In genomic region chr1:1332774-1333480, GRCh38 we compare ENCODE assay signal across 15 cellular contexts. TPM values are rescaled to one million over a fixed set of nuclear protein-coding genes. Genes with fewer than 3 reads are reported as not detected.
DNase-seq lines count a peak whose midpoint lies in the region; ATAC-seq, FAIRE-seq and TF ChIP-seq lines count a peak whose summit lies in the region.
"Had no signal": no experiment of that assay in that cellular context is flagged by ENCODE, and none has a peak within 500 bp of the region (broad histone marks: within the 10 kb centered on the region; RNA-seq: fewer than 3 reads in every experiment).

No MANE protein-coding gene starts in this region.

- TF ChIP-seq POLR2A in K562 (conservative IDR thresholded peaks at IDR 0.05) (peak; percentile 8; the same call in 1 of the 2 replicates), GM12891 (IDR thresholded peaks at IDR 0.05; ENCODE audit: low read depth, low read length) (no peak)

- intact Hi-C loops in K562 (cut with micrococcal nuclease) = no loop called here

- BruUV-seq in K562 (replicated peaks; lab: Mats Ljungman, UMichigan) = no TSS peak

- in situ Hi-C loops in K562 (cut with MboI) = no loop called here

- TF ChIP-seq CTCF in HEK293 (tag by site-specific recombination; IDR thresholded peaks at IDR 0.05) (no peak), K562 (IDR thresholded peaks at IDR 0.05 in 2 of 3, conservative IDR thresholded peaks at IDR 0.05 in 1 of 3; ENCODE audit: insufficient read depth in 2 of 3, low read depth in 1 of 3, low read length in 3 of 3) (no peak), lung (IDR thresholded peaks at IDR 0.05; ENCODE audit: control extremely low read depth, extremely low read depth) (no peak)

- peaks cover 7% of the 10 kb centered on the region for H3K9me1 ChIP-seq in K562 (ENCODE audit: control insufficient read depth, insufficient read depth, low read length)

- H3K4me3 ChIP-seq in HEK293 (ENCODE audit: low read depth, low read length) (no peak overlapping the region), K562 (no peak overlapping the region), lung (no peak overlapping the region)

- DNase-seq in K562 (ENCODE audit: extremely low read depth in 1 of 4, low spot score in 3 of 4) = no peak
- DNase-seq in lung (ENCODE audit: low spot score) = no peak
- no peak for DNase-seq in GM12891 (ENCODE audit: insufficient read length, low spot score)
- DNase-seq in cortex of kidney (lab: John Stamatoyannopoulos, UW) = no peak
- DNase-seq: activated CD8-positive, alpha-beta memory T cell treated with anti-CD3 and anti-CD28 coated beads for 24 hours; AML-193; amniotic stem cell; head of caudate nucleus; naive thymus-derived CD4-positive, alpha-beta T cell; NCI-H1092 treated with DMSO at 0.1 percent for 48 hours; NCI-H345; OCI-M1 had no signal

- H3K4me1 ChIP-seq in HEK293 (ENCODE audit: control insufficient read depth, insufficient read depth, low read length) = no peaks in the 10 kb centered on the region
- H3K4me1 ChIP-seq in K562 (replicated peaks in 1 of 2; ENCODE audit: control insufficient read depth in 2 of 2, insufficient read depth in 2 of 2, low read length in 2 of 2) = peaks cover 0 to 96% of the 10 kb centered on the region in 2 experiments; a peak in 2 of 5 replicates
- peaks cover 0 to 2% of the 10 kb centered on the region in 2 donors for H3K4me1 ChIP-seq in lung (ENCODE audit: control insufficient read depth in 2 of 2, insufficient read depth in 2 of 2, low read length in 2 of 2)

- CTCF ChIA-PET in HEK293 (lab: Yijun Ruan, JAX) = interaction anchor here (1.0 kb wide), 1 partner anchor 38 kb away, joined by 4 read pairs; no protein-coding TSS in a partner anchor
- CTCF ChIA-PET in K562 (lab: Yijun Ruan, JAX; ENCODE audit: low intra/inter-chr PET ratio) = no interaction called here

- H3K27ac ChIP-seq in HEK293 (ENCODE audit: extremely low read depth, low read depth, low read length) (no peak overlapping the region), K562 (ENCODE audit: extremely low read depth, low read depth, low read length) (no peak overlapping the region), lung (ENCODE audit: low read depth in 1 of 2, low read length in 1 of 2) (no peak overlapping the region)

- H3K4me2 ChIP-seq in K562 (ENCODE audit: insufficient read depth, low read length) = no peak overlapping the region

- H3K9ac ChIP-seq in K562 (ENCODE audit: insufficient read depth in 1 of 2, low read depth in 2 of 2, low read length in 2 of 2) = no peak overlapping the region

- H3K9me3 ChIP-seq in HEK293 (ENCODE audit: control insufficient read depth, insufficient read depth, low read depth, low read length) (no peaks in the 10 kb centered on the region), K562 (replicated peaks; ENCODE audit: control insufficient read depth, insufficient read depth, low read depth, low read length) (peaks cover 6% of the 10 kb centered on the region), lung (ENCODE audit: control insufficient read depth in 2 of 2, insufficient read depth in 1 of 2, low read length in 1 of 2) (peaks cover 0 to 5% of the 10 kb centered on the region in 2 donors)

- FAIRE-seq in K562 (lab: Jason Lieb, UNC) (no peak), GM12891 (lab: Jason Lieb, UNC) (no peak)
- FAIRE-seq: endothelial cell of umbilical vein had no signal

- POLR2A ChIA-PET in HEK293 (lab: Yijun Ruan, JAX) = interaction anchor here (1.5 kb wide), 1 partner anchor 15 kb away, joined by 4 read pairs; no protein-coding TSS in a partner anchor
- POLR2A ChIA-PET in K562 (lab: Yijun Ruan, JAX) = interaction anchor here (0.6 to 1.7 kb wide), 4 partner anchors 13 to 350 kb away, joined by 3 to 9 read pairs (median 4); partner anchors contain the start of gene AURKAIP1

- H3K27me3 ChIP-seq in K562 (ENCODE audit: control insufficient read depth in 2 of 2, insufficient read depth in 2 of 2, low read length in 2 of 2) = no peaks in the 10 kb centered on the region
- H3K27me3 ChIP-seq in lung (ENCODE audit: control insufficient read depth, insufficient read depth) = no peaks in the 10 kb centered on the region

- TF ChIP-seq RAD21 in K562 (CRISPR knock-in tag; conservative IDR thresholded peaks at IDR 0.05 in 1 of 2, IDR thresholded peaks at IDR 0.05 in 1 of 2) = no peak

- no peak for TF ChIP-seq EP300 in K562 (IDR thresholded peaks at IDR 0.05; ENCODE audit: low read length)

- 91% methylated on average over 37 of the region's 48 CpGs for WGBS in K562 (ENCODE audit: insufficient coverage, low coverage, missing lambda C conversion rate)
- WGBS in lung, 2 donors = 73 to 84% methylated on average over 48 of the region's 48 CpGs

- peaks cover 2% of the 10 kb centered on the region; the same call in 1 of the 3 replicates for H3K79me2 ChIP-seq in K562 (ENCODE audit: control insufficient read depth, insufficient read depth, low read length)

- H3K36me3 ChIP-seq in HEK293 (ENCODE audit: control insufficient read depth in 2 of 2, insufficient read depth in 1 of 2, low read length in 2 of 2) (peaks cover 0 to 44% of the 10 kb centered on the region in 2 experiments; a peak in 1 of 3 replicates), K562 (ENCODE audit: control insufficient read depth, insufficient read depth, low read length) (peaks cover 37% of the 10 kb centered on the region; the same call in 1 of the 3 replicates), lung (ENCODE audit: control insufficient read depth in 2 of 2, insufficient read depth in 2 of 2, low read length in 2 of 2) (peaks cover 2 to 35% of the 10 kb centered on the region in 2 donors)

- no peak overlapping the region for H2AFZ ChIP-seq in K562 (ENCODE audit: low read depth, low read length)

- peaks cover 16% of the 10 kb centered on the region; the same call in 1 of the 2 replicates for H4K20me1 ChIP-seq in K562 (replicated peaks; ENCODE audit: control insufficient read depth, insufficient read depth, low read length)

- no peak for ATAC-seq in K562
- peak; percentile 23 for ATAC-seq in lung (ENCODE audit: insufficient read depth, low FRiP score)
- ATAC-seq in GM21825 (IDR thresholded peaks at IDR 0.05; ENCODE audit: unreplicated experiment) = no peak
- ATAC-seq: naive thymus-derived CD4-positive, alpha-beta T cell had no signal

RNA-seq across cellular contexts. Expression of gene TAS1R3, which starts 1.8 kb away (rescaled TPM):
- total RNA-seq in K562 (2011; cell fraction: chromatin; rRNA removed; ENCODE audit: low replicate concordance) = 0.19 and 0.58 TPM in 2 replicates
- total RNA-seq in K562 (2011; cell fraction: nucleolus; rRNA removed) = 0.53 and 0.67 TPM in 2 replicates
- total RNA-seq in K562 (2011; cell fraction: nucleoplasm; rRNA removed) = 0.15 and 0.23 TPM in 2 replicates
- 0.12 TPM in 1 of 2 replicates, not detected in the other for total RNA-seq in K562 (2014; rRNA removed)
- not detected in 2 replicates for total RNA-seq in K562 (2014; rRNA removed; fragmentation: Illumina TruSeq; extraction: Trizol)
- 0.04 TPM in 1 of 2 replicates, not detected in the other for total RNA-seq in K562 (2015; rRNA removed; fragmentation: Illumina TruSeq; extraction: Trizol)
- 0.07 and 0.09 TPM in 2 replicates for total RNA-seq in K562 (2021)
- polyA plus RNA-seq in K562 (2011; rRNA removed) = 0.05 TPM in 1 of 2 replicates, not detected in the other
- polyA plus RNA-seq in K562 (2011; cell fraction: cytosol; rRNA removed) = 0.03 and 0.06 TPM in 2 replicates
- polyA plus RNA-seq in K562 (2011; cell fraction: nucleus; rRNA removed) = 0.25 and 0.31 TPM in 2 replicates
- 0.26 and 0.37 TPM in 2 replicates for polyA plus RNA-seq in K562 (2012)
- not detected in 2 replicates for polyA plus RNA-seq in K562 (2014; fragmentation: Illumina TruSeq; extraction: Trizol)
- polyA plus RNA-seq in K562 (2014; fragmentation: Nextera tagmentation; extraction: Ambion mirVana) = not detected
- 0.03 and 0.13 TPM in 2 replicates for polyA plus RNA-seq in K562 (2014; rRNA removed)
- not detected in 2 replicates for polyA minus RNA-seq in K562 (2011; rRNA and poly(A)+ RNA removed)
- not detected in 2 replicates for polyA minus RNA-seq in K562 (2011; cell fraction: cytosol; rRNA and poly(A)+ RNA removed)
- 0.13 and 0.22 TPM in 2 replicates for polyA minus RNA-seq in K562 (2011; cell fraction: nucleus; rRNA and poly(A)+ RNA removed)
- total RNA-seq in lung = 1 to 10 TPM in 1 of 2 donors, under 1 TPM in 1; 0.67 to 1.3 TPM
- polyA plus RNA-seq in lung = under 1 TPM; 0.13 to 0.43 TPM
- 0.50 TPM for polyA plus RNA-seq in GM12891 (2012; ENCODE audit: low read depth, missing spikeins)

RNA-seq across cellular contexts. Expression of gene CPTP, which starts 8.3 kb away (rescaled TPM):
- 3.4 and 22.1 TPM in 2 replicates for total RNA-seq in K562 (2011; cell fraction: chromatin; rRNA removed; ENCODE audit: low replicate concordance)
- total RNA-seq in K562 (2011; cell fraction: nucleolus; rRNA removed) = 31.8 and 32.0 TPM in 2 replicates
- 11.2 and 13.9 TPM in 2 replicates for total RNA-seq in K562 (2011; cell fraction: nucleoplasm; rRNA removed)
- total RNA-seq in K562 (2014; rRNA removed) (21.6 and 33.4 TPM in 2 replicates), K562 (2014; rRNA removed; fragmentation: Illumina TruSeq; extraction: Trizol) (3.0 and 3.5 TPM in 2 replicates), K562 (2015; rRNA removed; fragmentation: Illumina TruSeq; extraction: Trizol) (8.4 and 10.1 TPM in 2 replicates), K562 (2021) (25.4 and 25.8 TPM in 2 replicates), lung (10 to 100 TPM; 14.2 to 24.2 TPM)
- polyA plus RNA-seq in K562 (2011; rRNA removed) (3.5 and 5.7 TPM in 2 replicates), K562 (2014; fragmentation: Illumina TruSeq; extraction: Trizol) (2.7 and 9.1 TPM in 2 replicates), K562 (2014; fragmentation: Nextera tagmentation; extraction: Ambion mirVana) (under 1 TPM; 0.11 to 0.20 TPM), K562 (2014; rRNA removed) (12.4 and 12.9 TPM in 2 replicates), lung (10 to 100 TPM; 10.9 to 32.0 TPM)
- 7.2 and 32.1 TPM in 2 replicates for polyA plus RNA-seq in K562 (2011; cell fraction: cytosol; rRNA removed)
- 5.6 and 10.3 TPM in 2 replicates for polyA plus RNA-seq in K562 (2011; cell fraction: nucleus; rRNA removed)
- 14.5 and 17.3 TPM in 2 replicates for polyA plus RNA-seq in K562 (2012)
- polyA minus RNA-seq in K562 (2011; rRNA and poly(A)+ RNA removed) = 2.1 and 2.4 TPM in 2 replicates
- polyA minus RNA-seq in K562 (2011; cell fraction: cytosol; rRNA and poly(A)+ RNA removed) = 9.2 and 12.1 TPM in 2 replicates
- polyA minus RNA-seq in K562 (2011; cell fraction: nucleus; rRNA and poly(A)+ RNA removed) = 14.0 and 17.8 TPM in 2 replicates
- 11.6 TPM for polyA plus RNA-seq in GM12891 (2012; ENCODE audit: low read depth, missing spikeins)

RNA-seq across cellular contexts. Expression of gene INTS11, which starts 8.5 kb away (rescaled TPM):
- total RNA-seq in K562 (2011; cell fraction: chromatin; rRNA removed; ENCODE audit: low replicate concordance) = 317 and 866 TPM in 2 replicates
- 565 and 578 TPM in 2 replicates for total RNA-seq in K562 (2011; cell fraction: nucleolus; rRNA removed)
- 402 and 440 TPM in 2 replicates for total RNA-seq in K562 (2011; cell fraction: nucleoplasm; rRNA removed)
- total RNA-seq in K562 (2014; rRNA removed) = 151 and 179 TPM in 2 replicates
- total RNA-seq in K562 (2014; rRNA removed; fragmentation: Illumina TruSeq; extraction: Trizol) = 62.1 and 77.4 TPM in 2 replicates
- 85.4 and 88.8 TPM in 2 replicates for total RNA-seq in K562 (2015; rRNA removed; fragmentation: Illumina TruSeq; extraction: Trizol)
- 153 and 164 TPM in 2 replicates for total RNA-seq in K562 (2021)
- polyA plus RNA-seq in K562 (2011; rRNA removed) = 110 and 164 TPM in 2 replicates
- 195 and 300 TPM in 2 replicates for polyA plus RNA-seq in K562 (2011; cell fraction: cytosol; rRNA removed)
- 663 and 798 TPM in 2 replicates for polyA plus RNA-seq in K562 (2011; cell fraction: nucleus; rRNA removed)
- polyA plus RNA-seq in K562 (2012) = 151 and 204 TPM in 2 replicates
- polyA plus RNA-seq in K562 (2014; fragmentation: Illumina TruSeq; extraction: Trizol) = 143 and 151 TPM in 2 replicates
- polyA plus RNA-seq in K562 (2014; fragmentation: Nextera tagmentation; extraction: Ambion mirVana) = 10 to 100 TPM in 1 of 2 experiments, 1 to 10 TPM in 1; 3.6 to 11.8 TPM
- 183 TPM in 2 replicates for polyA plus RNA-seq in K562 (2014; rRNA removed)
- 68.4 and 103 TPM in 2 replicates for polyA minus RNA-seq in K562 (2011; rRNA and poly(A)+ RNA removed)
- 79.6 and 101 TPM in 2 replicates for polyA minus RNA-seq in K562 (2011; cell fraction: cytosol; rRNA and poly(A)+ RNA removed)
- polyA minus RNA-seq in K562 (2011; cell fraction: nucleus; rRNA and poly(A)+ RNA removed) = 108 and 123 TPM in 2 replicates
- total RNA-seq in lung = 100 to 1,000 TPM in 1 of 2 donors, 10 to 100 TPM in 1; 89.8 to 102 TPM
- 100 to 1,000 TPM in 1 of 2 donors, 10 to 100 TPM in 1; 91.2 to 130 TPM for polyA plus RNA-seq in lung
- polyA plus RNA-seq in GM12891 (2012; ENCODE audit: low read depth, missing spikeins) = 53.4 TPM

RNA-seq across cellular contexts. Expression of gene DVL1, which starts 16.3 kb away (rescaled TPM):
- 53.3 and 207 TPM in 2 replicates for total RNA-seq in K562 (2011; cell fraction: chromatin; rRNA removed; ENCODE audit: low replicate concordance)
- total RNA-seq in K562 (2011; cell fraction: nucleolus; rRNA removed) = 213 and 235 TPM in 2 replicates
- 85.9 and 103 TPM in 2 replicates for total RNA-seq in K562 (2011; cell fraction: nucleoplasm; rRNA removed)
- total RNA-seq in K562 (2014; rRNA removed) (135 and 143 TPM in 2 replicates), K562 (2014; rRNA removed; fragmentation: Illumina TruSeq; extraction: Trizol) (3.5 and 6.3 TPM in 2 replicates), K562 (2015; rRNA removed; fragmentation: Illumina TruSeq; extraction: Trizol) (50.9 and 51.7 TPM in 2 replicates), K562 (2021) (106 and 118 TPM in 2 replicates), lung (10 to 100 TPM; 39.2 to 79.1 TPM)
- polyA plus RNA-seq in K562 (2011; rRNA removed) (24.3 and 42.1 TPM in 2 replicates), K562 (2014; fragmentation: Illumina TruSeq; extraction: Trizol) (13.9 and 43.4 TPM in 2 replicates), K562 (2014; fragmentation: Nextera tagmentation; extraction: Ambion mirVana) (under 1 TPM; 0.62 to 0.63 TPM), K562 (2014; rRNA removed) (119 and 136 TPM in 2 replicates), lung (10 to 100 TPM; 48.8 to 76.9 TPM)
- polyA plus RNA-seq in K562 (2011; cell fraction: cytosol; rRNA removed) = 39.8 and 107 TPM in 2 replicates
- polyA plus RNA-seq in K562 (2011; cell fraction: nucleus; rRNA removed) = 353 and 531 TPM in 2 replicates
- 65.5 and 75.0 TPM in 2 replicates for polyA plus RNA-seq in K562 (2012)
- 5.6 and 11.7 TPM in 2 replicates for polyA minus RNA-seq in K562 (2011; rRNA and poly(A)+ RNA removed)
- polyA minus RNA-seq in K562 (2011; cell fraction: cytosol; rRNA and poly(A)+ RNA removed) = 32.9 and 47.2 TPM in 2 replicates
- 69.3 and 81.9 TPM in 2 replicates for polyA minus RNA-seq in K562 (2011; cell fraction: nucleus; rRNA and poly(A)+ RNA removed)
- 11.5 TPM for polyA plus RNA-seq in GM12891 (2012; ENCODE audit: low read depth, missing spikeins)

RNA-seq across cellular contexts. Expression of gene PUSL1, which starts 24.5 kb away (rescaled TPM):
- total RNA-seq in K562 (2011; cell fraction: chromatin; rRNA removed; ENCODE audit: low replicate concordance) = 13.3 and 63.1 TPM in 2 replicates
- 74.5 and 90.1 TPM in 2 replicates for total RNA-seq in K562 (2011; cell fraction: nucleolus; rRNA removed)
- total RNA-seq in K562 (2011; cell fraction: nucleoplasm; rRNA removed) = 23.2 and 31.2 TPM in 2 replicates
- 86.9 and 103 TPM in 2 replicates for total RNA-seq in K562 (2014; rRNA removed)
- total RNA-seq in K562 (2014; rRNA removed; fragmentation: Illumina TruSeq; extraction: Trizol) = 5.6 and 7.0 TPM in 2 replicates
- total RNA-seq in K562 (2015; rRNA removed; fragmentation: Illumina TruSeq; extraction: Trizol) = 29.7 and 31.4 TPM in 2 replicates
- 80.1 and 83.0 TPM in 2 replicates for total RNA-seq in K562 (2021)
- 13.6 and 22.4 TPM in 2 replicates for polyA plus RNA-seq in K562 (2011; rRNA removed)
- 29.8 and 137 TPM in 2 replicates for polyA plus RNA-seq in K562 (2011; cell fraction: cytosol; rRNA removed)
- polyA plus RNA-seq in K562 (2011; cell fraction: nucleus; rRNA removed) = 41.7 and 71.9 TPM in 2 replicates
- polyA plus RNA-seq in K562 (2012) = 35.1 and 53.3 TPM in 2 replicates
- 10.5 and 25.1 TPM in 2 replicates for polyA plus RNA-seq in K562 (2014; fragmentation: Illumina TruSeq; extraction: Trizol)
- 1 to 10 TPM in 1 of 2 experiments, under 1 TPM in 1; 0.62 to 1.7 TPM for polyA plus RNA-seq in K562 (2014; fragmentation: Nextera tagmentation; extraction: Ambion mirVana)
- 68.5 and 76.0 TPM in 2 replicates for polyA plus RNA-seq in K562 (2014; rRNA removed)
- 3.5 and 5.7 TPM in 2 replicates for polyA minus RNA-seq in K562 (2011; rRNA and poly(A)+ RNA removed)
- 22.0 and 25.8 TPM in 2 replicates for polyA minus RNA-seq in K562 (2011; cell fraction: cytosol; rRNA and poly(A)+ RNA removed)
- polyA minus RNA-seq in K562 (2011; cell fraction: nucleus; rRNA and poly(A)+ RNA removed) = 33.5 and 38.2 TPM in 2 replicates
- 10 to 100 TPM; 11.3 to 21.1 TPM for total RNA-seq in lung
- 10 to 100 TPM; 16.1 to 23.7 TPM for polyA plus RNA-seq in lung
- polyA plus RNA-seq in GM12891 (2012; ENCODE audit: low read depth, missing spikeins) = 10.1 TPM
